1 cellular context compared by ENCODE assay signal in the genomic region with DNA sequence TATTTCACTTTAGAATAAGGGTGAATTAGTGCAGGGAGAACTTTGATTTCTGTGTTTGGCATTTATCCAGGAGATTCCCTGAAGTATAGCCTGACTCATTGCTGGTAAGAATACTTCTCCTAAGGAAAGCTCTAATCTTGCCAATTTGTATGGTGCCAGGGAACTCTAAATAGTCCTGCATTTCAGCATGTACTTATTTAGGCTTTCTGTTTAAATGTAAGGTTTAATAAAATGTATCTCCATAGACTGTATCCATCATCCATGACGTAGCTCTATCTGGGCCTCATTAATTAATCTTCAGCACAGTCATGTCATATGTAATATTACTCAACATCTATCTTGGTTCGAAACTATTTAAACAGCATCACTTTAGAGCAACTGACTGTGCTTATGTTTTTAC.
TF ChIP-seq lines count a peak whose summit lies in the region.

No MANE protein-coding gene starts in this region.

TF ChIP-seq in Ishikawa, 13 proteins besides CTCF, POLR2A, EP300 and RAD21 (continued from another document):
- TF ChIP-seq USF1 (IDR thresholded peaks at IDR 0.05): no peak
- TF ChIP-seq FOXM1 (IDR thresholded peaks at IDR 0.05; ENCODE audit: borderline replicate concordance, low read depth): no peak
TF ChIP-seq in Ishikawa: peak in this region for 1.
